ENCODE assay signal across 8 cellular contexts in genomic region chr12:44000309-44000952, GRCh38.
A peak's percentile ranks its signal among the peaks of the same experiment; 100 is the strongest.
DNase-seq lines count a peak whose midpoint lies in the region; ATAC-seq and TF ChIP-seq lines count a peak whose summit lies in the region.

No MANE protein-coding gene starts in this region.

- no peaks in the 10 kb centered on the region for H4K20me1 ChIP-seq in OCI-LY3 (ENCODE audit: insufficient read depth, low read length)

- no peaks in the 10 kb centered on the region for H3K36me3 ChIP-seq in OCI-LY3 (replicated peaks; ENCODE audit: low read depth, low read length)

- H3K4me3 ChIP-seq in OCI-LY3 (ENCODE audit: low read length) (no peak overlapping the region), cardiac fibroblast (replicated peaks in 1 of 2; ENCODE audit: low read depth in 2 of 2, low read length in 2 of 2) (no peak overlapping the region)

- H3K9me3 ChIP-seq in OCI-LY3 (ENCODE audit: insufficient read depth, low read length) = no peaks in the 10 kb centered on the region

- no peaks in the 10 kb centered on the region for H3K4me1 ChIP-seq in OCI-LY3 (ENCODE audit: low read length)

- H3K9me3 Mint-ChIP-seq in activated naive CD4-positive, alpha-beta T cell treated with anti-CD3 and anti-CD28 coated beads, Interleukin-2, amount 10 ng/mL, durations not matched to agents 7 days and 5 days = no peaks in the 10 kb centered on the region
- H3K9me3 Mint-ChIP-seq in memory B cell = peaks cover 3% of the 10 kb centered on the region

- H3K79me2 ChIP-seq in OCI-LY3 (ENCODE audit: low read length) = no peaks in the 10 kb centered on the region

- TF ChIP-seq CTCF in OCI-LY3 (IDR thresholded peaks at IDR 0.05; ENCODE audit: low read depth, low read length) (peak; percentile 73), cardiac fibroblast (IDR thresholded peaks at IDR 0.05; ENCODE audit: low read depth, low read length) (peak; percentile 75)

- H3K9ac ChIP-seq in OCI-LY3 (ENCODE audit: low read length) = no peak overlapping the region

- no peak overlapping the region for H2AFZ ChIP-seq in OCI-LY3 (ENCODE audit: low read depth, low read length)

- ATAC-seq in GM21529 (IDR thresholded peaks at IDR 0.05; ENCODE audit: unreplicated experiment) = peak; percentile 99
- peak; percentile 87 for ATAC-seq in HG03575 (IDR thresholded peaks at IDR 0.05; ENCODE audit: extremely low read depth, insufficient number of reproducible peaks, low FRiP score, unreplicated experiment)
- ATAC-seq in memory B cell (ENCODE audit: low read depth) = peak; percentile 59

- DNase-seq in activated naive CD4-positive, alpha-beta T cell treated with anti-CD3 and anti-CD28 coated beads, Interleukin-2, amount 10 ng/mL, durations not matched to agents 7 days and 5 days = peak; percentile 36
- no peak for DNase-seq in activated naive CD4-positive, alpha-beta T cell (lab: John Stamatoyannopoulos, UW)
- DNase-seq in cardiac fibroblast (ENCODE audit: low read depth in 2 of 2) (peak; percentile 64 to 70), memory B cell (ENCODE audit: low spot score in 2 of 2) (no peak)
- DNase-seq in central memory CD4-positive, alpha-beta T cell = no peak

- no peak overlapping the region for H3K27ac ChIP-seq in OCI-LY3 (ENCODE audit: low read length)

- H3K4me1 Mint-ChIP-seq in activated naive CD4-positive, alpha-beta T cell treated with anti-CD3 and anti-CD28 coated beads, Interleukin-2, amount 10 ng/mL, durations not matched to agents 7 days and 5 days = no peaks in the 10 kb centered on the region
- H3K4me1 Mint-ChIP-seq in memory B cell = peaks cover 3% of the 10 kb centered on the region

- CTCF ChIA-PET in activated naive CD4-positive, alpha-beta T cell treated with anti-CD3 and anti-CD28 coated beads, Interleukin-2, amount 10 ng/mL, durations not matched to agents 7 days and 5 days (lab: Charles Lee) = interaction anchor here (0.6 to 2.0 kb wide), 8 partner anchors 8 to 930 kb away, joined by 3 to 7 read pairs (median 3); no protein-coding TSS in a partner anchor

- H3K27me3 ChIP-seq in OCI-LY3 (ENCODE audit: low read depth, low read length) = no peaks in the 10 kb centered on the region

- H3K4me2 ChIP-seq in OCI-LY3 (ENCODE audit: low read length) = no peak overlapping the region

- no peaks in the 10 kb centered on the region for H3K27me3 Mint-ChIP-seq in activated naive CD4-positive, alpha-beta T cell treated with anti-CD3 and anti-CD28 coated beads, Interleukin-2, amount 10 ng/mL, durations not matched to agents 7 days and 5 days
- no peaks in the 10 kb centered on the region for H3K27me3 Mint-ChIP-seq in memory B cell

- H3K27ac Mint-ChIP-seq in activated naive CD4-positive, alpha-beta T cell treated with anti-CD3 and anti-CD28 coated beads, Interleukin-2, amount 10 ng/mL, durations not matched to agents 7 days and 5 days = no peak overlapping the region
- H3K27ac Mint-ChIP-seq in memory B cell = no peak overlapping the region

- H3K4me3 Mint-ChIP-seq in activated naive CD4-positive, alpha-beta T cell treated with anti-CD3 and anti-CD28 coated beads, Interleukin-2, amount 10 ng/mL, durations not matched to agents 7 days and 5 days = no peak overlapping the region
- H3K4me3 Mint-ChIP-seq in memory B cell = no peak overlapping the region

- H3K36me3 Mint-ChIP-seq in activated naive CD4-positive, alpha-beta T cell treated with anti-CD3 and anti-CD28 coated beads, Interleukin-2, amount 10 ng/mL, durations not matched to agents 7 days and 5 days = no peaks in the 10 kb centered on the region
- peaks cover 20% of the 10 kb centered on the region for H3K36me3 Mint-ChIP-seq in memory B cell

Comparison
In these comparisons a context has a peak if more than half of its experiments do, and no peak if none do; other contexts are left out.
1. DNase-seq: peak in activated naive CD4-positive, alpha-beta T cell treated with anti-CD3 and anti-CD28 coated beads, Interleukin-2, amount 10 ng/mL, durations not matched to agents 7 days and 5 days (single experiment) and cardiac fibroblast (2 of 2); none in activated naive CD4-positive, alpha-beta T cell (0 of 4), memory B cell (0 of 2) and central memory CD4-positive, alpha-beta T cell (single experiment).
2. Peak in every context shown above with its lines, with median percentiles within 50 percentile points of each other: ATAC-seq.